Comparison of ENCODE assay signal across 14 cellular contexts in genomic region chr12:68310370-68310769, GRCh38. TPM values are rescaled to one million over a fixed set of nuclear protein-coding genes. Genes with fewer than 3 reads are reported as not detected.
DNase-seq lines count a peak whose midpoint lies in the region; ATAC-seq and TF ChIP-seq lines count a peak whose summit lies in the region.
"Had no signal": no experiment of that assay in that cellular context is flagged by ENCODE, and none has a peak within 500 bp of the region (broad histone marks: within the 10 kb centered on the region; RNA-seq: fewer than 3 reads in every experiment).

No MANE protein-coding gene starts in this region.

- intact Hi-C loops in adrenal gland (cut with DNase I) = loop anchor here in 1 of 2 donors (10.0 kb wide), 1 partner anchor 76 kb away; no protein-coding TSS in a partner anchor

- DNase-seq in AG20443 (ENCODE audit: low spot score) = peak; percentile 56
- peak; percentile 75 for DNase-seq in NCI-H226
- peak; percentile 72 for DNase-seq in dermis blood vessel endothelial cell
- peak; percentile 44 for DNase-seq in myocyte (ENCODE audit: low read depth)
- no peak for DNase-seq in adrenal gland
- DNase-seq in NCI-H510A (lab: John Stamatoyannopoulos, UW) = no peak
- no peak for DNase-seq in stimulated activated effector memory CD8-positive, alpha-beta T cell treated with anti-CD3 and anti-CD28 coated beads, Interleukin-12 subunit alpha, Interleukin-12 subunit beta, amount 100 ng/mL, for 72 hours (ENCODE audit: low spot score in 2 of 2)
- DNase-seq: activated T-cell treated with anti-CD3 and anti-CD28 coated beads, Interleukin-2, amount 50 U/mL, for 1 hour; effector memory CD4-positive, alpha-beta T cell; posterior cingulate gyrus; stimulated activated CD4-positive, alpha-beta T cell treated with anti-CD3 and anti-CD28 coated beads, Interleukin-2, amount 100 ng/mL, for 48 hours; T-helper 1 cell had no signal

- H3K4me1 Mint-ChIP-seq in stimulated activated effector memory CD8-positive, alpha-beta T cell treated with anti-CD3 and anti-CD28 coated beads, Interleukin-12 subunit alpha, Interleukin-12 subunit beta, amount 100 ng/mL, for 72 hours = peaks cover 18% of the 10 kb centered on the region

- H3K9me3 Mint-ChIP-seq in stimulated activated effector memory CD8-positive, alpha-beta T cell treated with anti-CD3 and anti-CD28 coated beads, Interleukin-12 subunit alpha, Interleukin-12 subunit beta, amount 100 ng/mL, for 72 hours = no peaks in the 10 kb centered on the region

- H3K4me3 ChIP-seq in adrenal gland = no peak overlapping the region
- H3K4me3 ChIP-seq: vagina had no signal

- H3K4me3 Mint-ChIP-seq in stimulated activated effector memory CD8-positive, alpha-beta T cell treated with anti-CD3 and anti-CD28 coated beads, Interleukin-12 subunit alpha, Interleukin-12 subunit beta, amount 100 ng/mL, for 72 hours = no peak overlapping the region

- no peak for TF ChIP-seq POLR2A in adrenal gland (IDR thresholded peaks at IDR 0.05)

- H3K27ac ChIP-seq in adrenal gland = no peak overlapping the region
- H3K27ac ChIP-seq: vagina had no signal

- no peaks in the 10 kb centered on the region for H3K27me3 ChIP-seq in adrenal gland
- H3K27me3 ChIP-seq: vagina had no signal

- H3K4me1 ChIP-seq in adrenal gland (replicated peaks in 1 of 2) = no peaks in the 10 kb centered on the region
- H3K4me1 ChIP-seq: vagina had no signal

- no peaks in the 10 kb centered on the region for H3K9me3 ChIP-seq in adrenal gland (replicated peaks in 1 of 3)
- H3K9me3 ChIP-seq: vagina had no signal

- TF ChIP-seq CTCF in adrenal gland (IDR thresholded peaks at IDR 0.05) = no peak

- 78 to 87% (median 85%) methylated on average over 2 of the region's 2 CpGs for WGBS in adrenal gland, 4 donors

- no peak overlapping the region for H3K27ac Mint-ChIP-seq in stimulated activated effector memory CD8-positive, alpha-beta T cell treated with anti-CD3 and anti-CD28 coated beads, Interleukin-12 subunit alpha, Interleukin-12 subunit beta, amount 100 ng/mL, for 72 hours

- H3K36me3 ChIP-seq in adrenal gland (replicated peaks in 1 of 2) = peaks cover 0 to 23% of the 10 kb centered on the region in 2 donors

- ATAC-seq in stimulated activated effector memory CD8-positive, alpha-beta T cell treated with anti-CD3 and anti-CD28 coated beads, Interleukin-12 subunit alpha, Interleukin-12 subunit beta, amount 100 ng/mL, for 72 hours = no peak
- ATAC-seq in GM21515 (IDR thresholded peaks at IDR 0.05; ENCODE audit: unreplicated experiment) = no peak

- peaks cover 29% of the 10 kb centered on the region for H3K36me3 Mint-ChIP-seq in stimulated activated effector memory CD8-positive, alpha-beta T cell treated with anti-CD3 and anti-CD28 coated beads, Interleukin-12 subunit alpha, Interleukin-12 subunit beta, amount 100 ng/mL, for 72 hours

RNA-seq across cellular contexts. Expression of gene MDM1, which starts 21.8 kb away (rescaled TPM):
- total RNA-seq in dermis blood vessel endothelial cell (9.7 and 11.1 TPM in 2 replicates), myocyte (7.3 and 11.1 TPM in 2 replicates), adrenal gland (10 to 100 TPM in 4 of 8 donors, 1 to 10 TPM in 4; 6.5 to 14.0 (median 10.0) TPM)
- polyA plus RNA-seq in myocyte (2012) = 3.8 TPM
- 10 to 100 TPM in 2 of 3 donors, 1 to 10 TPM in 1; 8.0 to 12.3 (median 10.4) TPM for polyA plus RNA-seq in adrenal gland

RNA-seq across cellular contexts. Expression of gene IL22, which starts 57.0 kb away (rescaled TPM):
- not detected in 2 replicates for total RNA-seq in dermis blood vessel endothelial cell
- total RNA-seq in myocyte = not detected in 2 replicates
- not detected for polyA plus RNA-seq in myocyte (2012)
- not detected for total RNA-seq in adrenal gland
- not detected for polyA plus RNA-seq in adrenal gland
- total RNA-seq: vagina had no signal

Comparison
In these comparisons a context has a peak if more than half of its experiments do, and no peak if none do; other contexts are left out.
1. DNase-seq: peak in AG20443 (single experiment), NCI-H226 (single experiment), dermis blood vessel endothelial cell (single experiment) and myocyte (single experiment); none in adrenal gland (0 of 7), NCI-H510A (single experiment) and stimulated activated effector memory CD8-positive, alpha-beta T cell treated with anti-CD3 and anti-CD28 coated beads, Interleukin-12 subunit alpha, Interleukin-12 subunit beta, amount 100 ng/mL, for 72 hours (0 of 2).